In the genomic region with DNA sequence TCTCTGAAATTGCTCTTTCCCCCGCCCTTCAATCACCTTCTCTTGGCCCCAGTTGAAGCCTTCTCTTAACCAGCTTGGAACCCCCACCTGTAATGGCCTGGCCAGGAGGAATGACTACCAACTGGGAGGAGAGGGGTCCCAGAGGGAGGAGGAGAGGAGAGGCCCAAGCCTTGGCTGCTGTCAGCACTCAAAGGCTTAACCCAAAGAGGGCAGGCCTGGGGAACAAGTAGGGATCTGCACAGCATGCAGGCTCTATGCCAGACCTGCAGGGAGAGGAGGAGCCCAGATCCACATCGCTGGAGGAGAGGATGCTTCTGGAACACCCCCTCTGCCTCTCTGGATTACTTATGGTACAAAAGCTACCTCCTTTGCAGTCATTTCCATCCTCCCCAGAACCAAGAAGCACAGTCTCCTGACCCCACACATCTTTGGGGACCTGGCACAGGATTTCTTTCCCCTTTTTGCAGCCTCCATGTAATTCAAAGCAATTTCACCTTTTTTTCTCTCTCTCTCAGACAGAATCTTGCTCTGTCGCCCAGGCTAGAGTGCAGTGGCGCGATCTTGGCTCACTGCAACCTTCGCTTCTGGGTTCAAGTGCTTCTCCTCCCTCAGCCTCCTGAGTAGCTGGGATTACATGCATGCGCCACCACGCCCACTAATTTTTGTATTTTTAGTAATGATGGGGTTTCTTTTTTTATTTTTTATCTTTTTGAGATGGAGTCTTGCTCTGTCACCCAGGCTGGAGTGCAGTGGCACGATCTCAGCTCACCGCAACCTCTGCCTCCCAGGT, we compare ENCODE assay signal across 10 cellular contexts. TPM values are rescaled to one million over a fixed set of nuclear protein-coding genes. Genes with fewer than 3 reads are reported as not detected.
A peak's percentile ranks its signal among the peaks of the same experiment; 100 is the strongest.
DNase-seq lines count a peak whose midpoint lies in the region; ATAC-seq and TF ChIP-seq lines count a peak whose summit lies in the region.
"Had no signal": no experiment of that assay in that cellular context is flagged by ENCODE, and none has a peak within 500 bp of the region (broad histone marks: within the 10 kb centered on the region; RNA-seq: fewer than 3 reads in every experiment).

No MANE protein-coding gene starts in this region.

- no peak overlapping the region for H2AFZ ChIP-seq in hepatocyte

- peak overlapping the region; percentile 22 for H3K27ac Mint-ChIP-seq in T-helper 2 cell treated with Interferon-gamma antibody and Interleukin-4, amounts not matched to agents 5 μg/mL and 100 μg/mL, for 36 hours
- peak overlapping the region; percentile 87 for H3K27ac Mint-ChIP-seq in activated naive CD8-positive, alpha-beta T cell treated with anti-CD3 and anti-CD28 coated beads, Interleukin-2, amount 10 ng/mL, durations not matched to agents 7 days and 5 days

- H3K27ac ChIP-seq in hepatocyte: peak overlapping the region; percentile 100
- peak overlapping the region; percentile 97 to 99 for H3K27ac ChIP-seq in thoracic aorta
- H3K27ac ChIP-seq in right lobe of liver: no peak overlapping the region

- H3K9me3 ChIP-seq in hepatocyte (ENCODE audit: low read depth) (no peaks in the 10 kb centered on the region), thoracic aorta (no peaks in the 10 kb centered on the region), right lobe of liver (no peaks in the 10 kb centered on the region)

- H3K36me3 ChIP-seq in hepatocyte (replicated peaks; ENCODE audit: insufficient read depth, low read depth) (no peaks in the 10 kb centered on the region), thoracic aorta (peaks cover 3% of the 10 kb centered on the region), right lobe of liver (no peaks in the 10 kb centered on the region)

- POLR2A ChIA-PET in activated naive CD8-positive, alpha-beta T cell treated with anti-CD3 and anti-CD28 coated beads, Interleukin-2, amount 10 ng/mL, durations not matched to agents 7 days and 5 days (lab: Charles Lee): no interaction called here

- peaks cover 11% of the 10 kb centered on the region for H3K36me3 Mint-ChIP-seq in T-helper 2 cell treated with Interferon-gamma antibody and Interleukin-4, amounts not matched to agents 5 μg/mL and 100 μg/mL, for 36 hours (ENCODE audit: low read depth)
- peaks cover 7% of the 10 kb centered on the region for H3K36me3 Mint-ChIP-seq in activated naive CD8-positive, alpha-beta T cell treated with anti-CD3 and anti-CD28 coated beads, Interleukin-2, amount 10 ng/mL, durations not matched to agents 7 days and 5 days

- peak overlapping the region; percentile 60 for H3K4me2 ChIP-seq in hepatocyte

- no peaks in the 10 kb centered on the region for H3K27me3 Mint-ChIP-seq in T-helper 2 cell treated with Interferon-gamma antibody and Interleukin-4, amounts not matched to agents 5 μg/mL and 100 μg/mL, for 36 hours (ENCODE audit: low read depth)
- no peaks in the 10 kb centered on the region for H3K27me3 Mint-ChIP-seq in activated naive CD8-positive, alpha-beta T cell treated with anti-CD3 and anti-CD28 coated beads, Interleukin-2, amount 10 ng/mL, durations not matched to agents 7 days and 5 days

- H3K4me3 ChIP-seq in hepatocyte: no peak overlapping the region
- H3K4me3 ChIP-seq in thoracic aorta: no peak overlapping the region
- H3K4me3 ChIP-seq in right lobe of liver: no peak overlapping the region

- no peak for DNase-seq in T-helper 2 cell treated with Interferon-gamma antibody and Interleukin-4, amounts not matched to agents 5 μg/mL and 100 μg/mL, for 36 hours (ENCODE audit: low spot score)
- DNase-seq in T-helper 2 cell: no peak
- no peak for DNase-seq in activated naive CD8-positive, alpha-beta T cell treated with anti-CD3 and anti-CD28 coated beads, Interleukin-2, amount 10 ng/mL, durations not matched to agents 7 days and 5 days
- DNase-seq in hepatocyte (ENCODE audit: low spot score): no peak
- DNase-seq in thoracic aorta (ENCODE audit: low spot score): no peak
- no peak for DNase-seq in inferior parietal cortex (ENCODE audit: extremely low spot score)
- no peak for DNase-seq in right lobe of liver
- no peak for DNase-seq in DMS153 (lab: John Stamatoyannopoulos, UW)
- DNase-seq: GDM1, NCI-H446 had no signal

- no peaks in the 10 kb centered on the region for H3K9me3 Mint-ChIP-seq in T-helper 2 cell treated with Interferon-gamma antibody and Interleukin-4, amounts not matched to agents 5 μg/mL and 100 μg/mL, for 36 hours
- H3K9me3 Mint-ChIP-seq in activated naive CD8-positive, alpha-beta T cell treated with anti-CD3 and anti-CD28 coated beads, Interleukin-2, amount 10 ng/mL, durations not matched to agents 7 days and 5 days: no peaks in the 10 kb centered on the region

- H3K79me2 ChIP-seq in hepatocyte: peaks cover 6% of the 10 kb centered on the region

- peaks cover 41% of the 10 kb centered on the region for H3K4me1 Mint-ChIP-seq in T-helper 2 cell treated with Interferon-gamma antibody and Interleukin-4, amounts not matched to agents 5 μg/mL and 100 μg/mL, for 36 hours (ENCODE audit: low read depth)
- peaks cover 49% of the 10 kb centered on the region for H3K4me1 Mint-ChIP-seq in activated naive CD8-positive, alpha-beta T cell treated with anti-CD3 and anti-CD28 coated beads, Interleukin-2, amount 10 ng/mL, durations not matched to agents 7 days and 5 days

- H3K4me3 Mint-ChIP-seq in T-helper 2 cell treated with Interferon-gamma antibody and Interleukin-4, amounts not matched to agents 5 μg/mL and 100 μg/mL, for 36 hours: no peak overlapping the region
- H3K4me3 Mint-ChIP-seq in activated naive CD8-positive, alpha-beta T cell treated with anti-CD3 and anti-CD28 coated beads, Interleukin-2, amount 10 ng/mL, durations not matched to agents 7 days and 5 days: no peak overlapping the region

- H3K4me1 ChIP-seq in hepatocyte (ENCODE audit: insufficient read depth): peaks cover 42% of the 10 kb centered on the region
- peaks cover 37 to 72% of the 10 kb centered on the region in 2 donors for H3K4me1 ChIP-seq in thoracic aorta (ENCODE audit: control insufficient read depth in 1 of 2, low read depth in 2 of 2)
- no peaks in the 10 kb centered on the region for H3K4me1 ChIP-seq in right lobe of liver

- no peak for TF ChIP-seq POLR2A in right lobe of liver (IDR thresholded peaks at IDR 0.05)

- no peaks in the 10 kb centered on the region for H3K9me2 ChIP-seq in hepatocyte (replicated peaks; ENCODE audit: insufficient read depth)

- TF ChIP-seq CTCF in hepatocyte (IDR thresholded peaks at IDR 0.05; ENCODE audit: poor library complexity) (no peak), thoracic aorta (IDR thresholded peaks at IDR 0.05) (no peak), right lobe of liver (IDR thresholded peaks at IDR 0.05) (no peak)

- no peak for ATAC-seq in activated naive CD8-positive, alpha-beta T cell treated with anti-CD3 and anti-CD28 coated beads, Interleukin-2, amount 10 ng/mL, durations not matched to agents 7 days and 5 days (ENCODE audit: low read depth)
- ATAC-seq in thoracic aorta (ENCODE audit: insufficient number of reproducible peaks, low FRiP score, low read depth): no peak
- ATAC-seq in right lobe of liver: no peak

- intact Hi-C loops in right lobe of liver (cut with DNase I): no loop called here

- H3K27me3 ChIP-seq in hepatocyte (no peaks in the 10 kb centered on the region), thoracic aorta (replicated peaks; ENCODE audit: insufficient read depth) (no peaks in the 10 kb centered on the region), right lobe of liver (no peaks in the 10 kb centered on the region)

- H4K20me1 ChIP-seq in hepatocyte (ENCODE audit: insufficient read depth, poor library complexity, severe bottlenecking): no peaks in the 10 kb centered on the region

- 88% methylated on average over 10 of the region's 10 CpGs for WGBS in hepatocyte (ENCODE audit: low lambda C conversion rate, missing lambda C conversion rate)
- 89% methylated on average over 9 of the region's 10 CpGs for WGBS in right lobe of liver (ENCODE audit: insufficient coverage, low coverage, low lambda C conversion rate, missing lambda C conversion rate)

RNA-seq across cellular contexts. Expression of gene RARG, which starts 6.2 kb away (rescaled TPM):
- total RNA-seq in activated naive CD8-positive, alpha-beta T cell treated with anti-CD3 and anti-CD28 coated beads, Interleukin-2, amount 10 ng/mL, durations not matched to agents 7 days and 5 days: 10 to 100 TPM; 38.1 to 40.3 TPM
- total RNA-seq in hepatocyte (15.1 and 20.9 TPM in 2 replicates), thoracic aorta (10 to 100 TPM; 25.7 to 37.5 TPM), right lobe of liver (1 to 10 TPM; 1.9 to 2.4 (median 2.1) TPM)
- 24.7 and 28.1 TPM in 2 replicates for polyA plus RNA-seq in hepatocyte

RNA-seq across cellular contexts. Expression of gene ITGB7, which starts 18.8 kb away (rescaled TPM):
- 100 to 1,000 TPM; 415 to 420 TPM for total RNA-seq in activated naive CD8-positive, alpha-beta T cell treated with anti-CD3 and anti-CD28 coated beads, Interleukin-2, amount 10 ng/mL, durations not matched to agents 7 days and 5 days
- total RNA-seq in hepatocyte (0.23 TPM in 1 of 2 replicates, not detected in the other), thoracic aorta (1 to 10 TPM; 2.1 to 8.3 TPM), right lobe of liver (1 to 10 TPM; 2.9 to 8.0 (median 3.9) TPM)
- 1.0 TPM in 1 of 2 replicates, not detected in the other for polyA plus RNA-seq in hepatocyte

RNA-seq across cellular contexts. Expression of gene ESPL1, which starts 42.3 kb away (rescaled TPM):
- total RNA-seq in activated naive CD8-positive, alpha-beta T cell treated with anti-CD3 and anti-CD28 coated beads, Interleukin-2, amount 10 ng/mL, durations not matched to agents 7 days and 5 days: 10 to 100 TPM; 90.5 to 91.0 TPM
- total RNA-seq in hepatocyte (7.6 and 9.0 TPM in 2 replicates), thoracic aorta (under 1 TPM; 0.78 to 0.95 TPM), right lobe of liver (10 to 100 TPM in 2 of 6 experiments, 1 to 10 TPM in 3, under 1 TPM in 1; 0.04 to 15.0 (median 4.5) TPM)
- polyA plus RNA-seq in hepatocyte: 4.4 and 5.8 TPM in 2 replicates

RNA-seq across cellular contexts. Expression of gene CSAD, which starts 45.1 kb away (rescaled TPM):
- total RNA-seq in activated naive CD8-positive, alpha-beta T cell treated with anti-CD3 and anti-CD28 coated beads, Interleukin-2, amount 10 ng/mL, durations not matched to agents 7 days and 5 days: 10 to 100 TPM; 28.1 to 38.3 TPM
- total RNA-seq in hepatocyte: 14.1 and 16.8 TPM in 2 replicates
- polyA plus RNA-seq in hepatocyte: 14.3 and 15.7 TPM in 2 replicates
- total RNA-seq in thoracic aorta: 10 to 100 TPM; 70.8 to 89.5 TPM
- 10 to 100 TPM; 20.6 to 54.2 (median 37.1) TPM for total RNA-seq in right lobe of liver

RNA-seq across cellular contexts. Expression of gene ZNF740, which starts 45.3 kb away (rescaled TPM):
- 10 to 100 TPM; 53.6 to 60.2 TPM for total RNA-seq in activated naive CD8-positive, alpha-beta T cell treated with anti-CD3 and anti-CD28 coated beads, Interleukin-2, amount 10 ng/mL, durations not matched to agents 7 days and 5 days
- total RNA-seq in hepatocyte (13.2 and 23.2 TPM in 2 replicates), thoracic aorta (10 to 100 TPM; 22.2 to 28.4 TPM), right lobe of liver (10 to 100 TPM in 5 of 6 experiments, 1 to 10 TPM in 1; 5.5 to 24.4 (median 19.2) TPM)
- 4.4 and 4.6 TPM in 2 replicates for polyA plus RNA-seq in hepatocyte

Comparison
In these comparisons a context has a peak if more than half of its experiments do, and no peak if none do; other contexts are left out.
1. H3K27ac ChIP-seq: peak in hepatocyte (single experiment) and thoracic aorta (2 of 2); none in right lobe of liver (0 of 3).
2. RNA of gene ITGB7, which starts 18.8 kb away (total RNA-seq): 415 to 420 TPM in activated naive CD8-positive, alpha-beta T cell treated with anti-CD3 and anti-CD28 coated beads, Interleukin-2, amount 10 ng/mL, durations not matched to agents 7 days and 5 days; 2.1 to 8.3 TPM in thoracic aorta, 2.9 to 8.0 TPM in right lobe of liver and 0.23 TPM in hepatocyte; every median in the first group is over 10 times any median in the second.